ENCODE assay signal across 1 cellular context in the genomic region with DNA sequence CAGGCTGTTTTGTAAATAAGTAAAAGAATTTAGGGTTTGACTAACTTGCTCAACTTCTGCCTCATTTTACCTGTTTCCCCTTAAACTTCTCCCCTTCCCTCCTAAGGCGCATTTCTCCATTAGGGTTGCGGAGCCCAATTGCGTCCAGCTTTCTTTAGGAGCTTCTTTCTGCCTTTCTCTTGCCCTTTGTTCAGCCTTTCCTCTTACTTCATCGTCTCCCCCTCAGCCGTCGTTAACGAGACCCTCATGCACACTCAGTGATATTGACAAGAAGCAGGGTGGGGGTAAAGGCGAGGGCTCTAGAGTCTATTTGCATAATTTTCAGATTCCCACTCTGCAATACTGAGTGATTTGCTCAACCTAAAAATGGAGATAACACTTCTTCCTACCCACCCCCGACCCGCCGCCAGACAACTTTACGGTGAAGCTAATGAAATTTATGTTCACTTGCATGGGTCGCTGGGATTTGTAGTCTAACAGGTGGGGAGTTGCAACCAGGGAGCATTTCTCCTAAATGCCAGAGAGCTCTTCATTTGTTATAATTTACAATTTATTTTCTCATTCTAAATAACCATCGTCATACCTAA.
TF ChIP-seq lines count a peak whose summit lies in the region.

No MANE protein-coding gene starts in this region.

TF ChIP-seq in GM23338, 12 proteins besides CTCF, POLR2A, EP300 and RAD21 (continued from another document):
- TF ChIP-seq ZNF462 (CRISPR knock-in tag; IDR thresholded peaks at IDR 0.05): no peak
- TF ChIP-seq ZNF114 (CRISPR knock-in tag; IDR thresholded peaks at IDR 0.05): no peak
- no peak for TF ChIP-seq CREB1 (CRISPR knock-in tag; IDR thresholded peaks at IDR 0.05; ENCODE audit: low read depth)
